ENCODE assay signal across 9 cellular contexts in the genomic region with DNA sequence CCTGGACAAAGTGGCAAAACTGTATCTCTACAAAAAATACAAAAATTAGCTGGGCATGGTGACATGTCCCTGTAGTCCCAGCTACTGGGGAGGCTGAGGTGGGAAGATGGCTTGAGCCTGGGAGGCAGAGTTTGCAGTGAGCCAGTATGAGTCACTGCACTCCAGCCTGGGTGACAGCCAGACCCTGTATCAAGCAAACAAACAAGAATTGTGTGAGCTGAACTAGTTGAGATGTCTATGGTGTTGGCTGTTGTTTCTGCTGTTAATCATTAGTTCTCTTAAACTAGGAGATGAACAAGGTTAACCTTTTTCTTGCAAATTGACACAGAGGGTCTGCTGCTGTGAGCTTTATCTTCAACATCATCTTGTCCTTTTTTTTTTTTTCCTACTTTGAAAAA. TPM values are rescaled to one million over a fixed set of nuclear protein-coding genes. Genes with fewer than 3 reads are reported as not detected.
A peak's percentile ranks its signal among the peaks of the same experiment; 100 is the strongest.
DNase-seq lines count a peak whose midpoint lies in the region; ATAC-seq and TF ChIP-seq lines count a peak whose summit lies in the region.
"Had no signal": no experiment of that assay in that cellular context is flagged by ENCODE, and none has a peak within 500 bp of the region (broad histone marks: within the 10 kb centered on the region; RNA-seq: fewer than 3 reads in every experiment).

No MANE protein-coding gene starts in this region.

- peaks cover 8% of the 10 kb centered on the region for H3K9me3 Mint-ChIP-seq in HFFc6
- H3K9me3 Mint-ChIP-seq in activated T-cell treated with anti-CD3 and anti-CD28 coated beads, Interleukin-2, amount 50 U/mL, for 4 hours, result peaks cover 8% of the 10 kb centered on the region

- peak overlapping the region; percentile 9; the same call in 1 of the 2 replicates for H3K27ac Mint-ChIP-seq in HFFc6

- H3K27me3 Mint-ChIP-seq in HFFc6 (ENCODE audit: insufficient read depth), result no peaks in the 10 kb centered on the region; the same call in 1 of the 2 replicates
- H3K27me3 Mint-ChIP-seq in activated T-cell treated with anti-CD3 and anti-CD28 coated beads, Interleukin-2, amount 50 U/mL, for 4 hours (ENCODE audit: low read depth), result no peaks in the 10 kb centered on the region

- DNase-seq in AG10803 (ENCODE audit: low read depth) (peak; percentile 69), HFFc6 (peak; percentile 67), iris pigment epithelial cell (ENCODE audit: low read depth) (peak; percentile 87), NCI-H524 (lab: John Stamatoyannopoulos, UW) (no peak), DMS79 treated with DMSO at 0.1 percent for 48 hours (lab: John Stamatoyannopoulos, UW) (no peak), ecto neural progenitor cell (ENCODE audit: low spot score) (no peak)
- no peak for DNase-seq in activated T-cell treated with anti-CD3 and anti-CD28 coated beads, Interleukin-2, amount 50 U/mL, for 4 hours

- TF ChIP-seq CTCF in AG10803 (conservative IDR thresholded peaks at IDR 0.05; ENCODE audit: low read length), result no peak
- TF ChIP-seq CTCF in HFFc6 (IDR thresholded peaks at IDR 0.05), result no peak

- H3K36me3 Mint-ChIP-seq in HFFc6 (ENCODE audit: low read depth), result peaks cover 27% of the 10 kb centered on the region
- peaks cover 38% of the 10 kb centered on the region for H3K36me3 Mint-ChIP-seq in activated T-cell treated with anti-CD3 and anti-CD28 coated beads, Interleukin-2, amount 50 U/mL, for 4 hours (ENCODE audit: insufficient read depth)

- no peak overlapping the region for H3K4me3 Mint-ChIP-seq in HFFc6
- no peak overlapping the region for H3K4me3 Mint-ChIP-seq in activated T-cell treated with anti-CD3 and anti-CD28 coated beads, Interleukin-2, amount 50 U/mL, for 4 hours
- H3K4me3 Mint-ChIP-seq: nephron had no signal

- peak; percentile 69 to 82 for ATAC-seq in activated T-cell treated with anti-CD3 and anti-CD28 coated beads, Interleukin-2, amount 50 U/mL, for 4 hours
- no peak for ATAC-seq in HG03095 (IDR thresholded peaks at IDR 0.05; ENCODE audit: unreplicated experiment)

- H3K4me3 ChIP-seq in AG10803 (ENCODE audit: low read length), result no peak overlapping the region

- H3K4me1 Mint-ChIP-seq in HFFc6 (ENCODE audit: low read depth), result peaks cover 43% of the 10 kb centered on the region
- peaks cover 77% of the 10 kb centered on the region for H3K4me1 Mint-ChIP-seq in activated T-cell treated with anti-CD3 and anti-CD28 coated beads, Interleukin-2, amount 50 U/mL, for 4 hours (ENCODE audit: low read depth)

RNA-seq across cellular contexts. Expression of a gene that starts 23.6 kb away (rescaled TPM):
- 10 to 100 TPM; 16.9 to 23.3 (median 20.6) TPM for total RNA-seq in HFFc6 (2021; fragmentation: NEBNext Ultra II Directional; extraction: Animal tissue kit (Norgen Biotek cat#: 25700))
- 10 to 100 TPM; 44.2 to 47.6 (median 46.2) TPM for total RNA-seq in activated T-cell treated with anti-CD3 and anti-CD28 coated beads, Interleukin-2, amount 50 U/mL, for 4 hours

Comparison
In these comparisons a context has a peak if more than half of its experiments do, and no peak if none do; other contexts are left out.
1. DNase-seq: peak in AG10803 (single experiment), HFFc6 (single experiment) and iris pigment epithelial cell (single experiment); none in activated T-cell treated with anti-CD3 and anti-CD28 coated beads, Interleukin-2, amount 50 U/mL, for 4 hours (single experiment), NCI-H524 (0 of 2), DMS79 treated with DMSO at 0.1 percent for 48 hours (single experiment) and ecto neural progenitor cell (single experiment).